ENCODE assay signal across 9 cellular contexts in the genomic region with DNA sequence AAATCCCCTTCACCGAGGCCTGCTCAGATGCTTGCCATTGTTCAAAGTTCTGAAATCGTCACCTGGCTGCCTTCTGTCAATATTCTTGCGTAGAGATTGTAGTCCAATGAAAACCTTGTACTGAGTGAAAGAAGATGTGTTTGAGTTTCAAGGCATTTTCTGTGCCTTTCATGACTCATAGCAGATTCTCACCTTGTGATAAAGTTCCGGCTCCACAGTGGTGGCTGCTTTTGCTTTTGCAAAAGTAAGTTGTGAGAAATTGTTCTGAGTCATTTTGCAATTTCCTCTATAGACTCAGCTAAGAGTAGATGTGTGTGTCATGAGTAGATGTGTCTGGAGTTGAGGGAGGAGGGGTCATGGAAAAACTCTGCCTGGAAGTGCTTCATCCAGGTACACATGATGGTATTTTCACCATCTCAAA. TPM values are rescaled to one million over a fixed set of nuclear protein-coding genes. Genes with fewer than 3 reads are reported as not detected.
A peak's percentile ranks its signal among the peaks of the same experiment; 100 is the strongest.
DNase-seq lines count a peak whose midpoint lies in the region; ATAC-seq and TF ChIP-seq lines count a peak whose summit lies in the region.
"Had no signal": no experiment of that assay in that cellular context is flagged by ENCODE, and none has a peak within 500 bp of the region (broad histone marks: within the 10 kb centered on the region; RNA-seq: fewer than 3 reads in every experiment).

No MANE protein-coding gene starts in this region.

- peak overlapping the region; percentile 40 for H3K4me3 Mint-ChIP-seq in activated CD4-positive, alpha-beta memory T cell treated with anti-CD3 and anti-CD28 coated beads for 36 hours

- H3K9me3 ChIP-seq in tibial artery, result no peaks in the 10 kb centered on the region

- peaks cover 17% of the 10 kb centered on the region for H3K4me1 Mint-ChIP-seq in activated CD4-positive, alpha-beta memory T cell treated with anti-CD3 and anti-CD28 coated beads for 36 hours (ENCODE audit: low read depth)

- TF ChIP-seq CTCF in tibial artery (IDR thresholded peaks at IDR 0.05), result no peak

- peaks cover 4% of the 10 kb centered on the region for H3K27me3 Mint-ChIP-seq in activated CD4-positive, alpha-beta memory T cell treated with anti-CD3 and anti-CD28 coated beads for 36 hours

- H3K27me3 ChIP-seq in tibial artery, result no peaks in the 10 kb centered on the region

- no peak overlapping the region for H3K27ac ChIP-seq in tibial artery

- no peaks in the 10 kb centered on the region for H3K36me3 ChIP-seq in tibial artery

- no peak overlapping the region for H3K4me3 ChIP-seq in tibial artery

- H3K9me3 Mint-ChIP-seq in activated CD4-positive, alpha-beta memory T cell treated with anti-CD3 and anti-CD28 coated beads for 36 hours, result no peaks in the 10 kb centered on the region

- peak overlapping the region; percentile 75 for H3K27ac Mint-ChIP-seq in activated CD4-positive, alpha-beta memory T cell treated with anti-CD3 and anti-CD28 coated beads for 36 hours

- peaks cover 0 to 36% (median 32%) of the 10 kb centered on the region in 4 donors for H3K4me1 ChIP-seq in tibial artery

- peak; percentile 99 for ATAC-seq in GM19452 (IDR thresholded peaks at IDR 0.05; ENCODE audit: unreplicated experiment)
- ATAC-seq in HG03442 (IDR thresholded peaks at IDR 0.05; ENCODE audit: unreplicated experiment), result peak; percentile 96

- intact Hi-C loops in activated CD4-positive, alpha-beta memory T cell treated with anti-CD3 and anti-CD28 coated beads for 36 hours (cut with micrococcal nuclease), result loop anchor here (1.0 to 5.0 kb wide), 6 partner anchors 38 to 872 kb away; partner anchors contain the start of gene TFB1M
- intact Hi-C loops in tibial artery (cut with DNase I; ENCODE audit: low total_unique reads), result no loop called here

- peaks cover 1% of the 10 kb centered on the region for H3K36me3 Mint-ChIP-seq in activated CD4-positive, alpha-beta memory T cell treated with anti-CD3 and anti-CD28 coated beads for 36 hours

- POLR2A ChIA-PET in activated CD4-positive, alpha-beta memory T cell treated with anti-CD3 and anti-CD28 coated beads for 36 hours (lab: Charles Lee), result interaction anchor here (0.5 to 1.6 kb wide), 4 partner anchors 35 to 500 kb away, joined by 3 to 6 read pairs (median 3); no protein-coding TSS in a partner anchor

- peak; percentile 78 for DNase-seq in CD1c-positive myeloid dendritic cell (ENCODE audit: extremely low spot score)
- DNase-seq in activated CD4-positive, alpha-beta memory T cell treated with anti-CD3 and anti-CD28 coated beads for 36 hours, result peak; percentile 78
- peak; percentile 56 for DNase-seq in hepatic stellate cell (ENCODE audit: low spot score)
- DNase-seq in retina, result no peak
- DNase-seq in tibial artery, result no peak
- DNase-seq in DMS79 treated with DMSO at 0.1 percent for 48 hours (lab: John Stamatoyannopoulos, UW), result no peak

- CTCF ChIA-PET in activated CD4-positive, alpha-beta memory T cell treated with anti-CD3 and anti-CD28 coated beads for 36 hours (lab: Charles Lee), result interaction anchor here (0.6 to 1.6 kb wide), 4 partner anchors 10 to 356 kb away, joined by 3 to 7 read pairs (median 4); no protein-coding TSS in a partner anchor

RNA-seq across cellular contexts. Expression of gene CLDN20, which starts 39.8 kb away (rescaled TPM):
- total RNA-seq in activated CD4-positive, alpha-beta memory T cell treated with anti-CD3 and anti-CD28 coated beads for 36 hours, result not detected
- total RNA-seq: liver had no signal

Comparison
In these comparisons a context has a peak if more than half of its experiments do, and no peak if none do; other contexts are left out.
1. DNase-seq: peak in CD1c-positive myeloid dendritic cell (single experiment), activated CD4-positive, alpha-beta memory T cell treated with anti-CD3 and anti-CD28 coated beads for 36 hours (single experiment) and hepatic stellate cell (single experiment); none in retina (single experiment), tibial artery (0 of 2) and DMS79 treated with DMSO at 0.1 percent for 48 hours (single experiment).